In the genomic region with DNA sequence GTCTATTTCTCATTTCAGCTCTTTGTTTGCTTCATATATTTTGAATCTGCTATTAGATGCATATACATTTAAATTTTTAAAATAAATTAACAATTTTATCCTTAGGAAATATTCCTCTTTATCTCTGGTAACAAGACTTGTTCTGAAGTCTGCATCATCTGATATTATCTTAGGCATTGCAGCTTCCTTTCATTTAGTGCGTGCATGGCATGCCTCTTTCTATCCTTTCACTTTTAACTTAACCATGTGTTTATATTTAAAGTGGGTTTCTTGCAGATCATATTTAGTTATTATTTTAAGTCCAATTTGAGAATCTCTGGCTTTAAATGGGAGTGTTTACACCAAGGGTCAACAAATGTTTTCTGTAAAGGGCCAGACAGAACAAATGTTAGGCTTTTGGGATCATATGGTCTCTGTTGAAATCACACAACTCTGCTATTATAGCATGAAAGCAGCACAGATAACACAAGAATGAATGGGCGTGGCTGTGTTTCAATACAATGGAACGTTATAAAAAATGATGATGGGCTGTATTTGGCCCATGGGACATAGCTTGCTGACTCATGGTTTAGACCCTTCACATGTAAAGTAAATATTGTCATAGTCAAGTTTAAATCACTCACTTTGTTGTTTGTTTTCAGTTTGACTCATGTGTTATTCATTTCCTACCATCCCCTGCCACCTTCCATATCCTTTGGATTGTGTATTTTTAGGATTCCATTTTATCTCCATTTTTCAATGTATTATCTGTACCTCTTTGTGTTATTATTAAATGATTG, we compare ENCODE assay signal across 13 cellular contexts.
DNase-seq lines count a peak whose midpoint lies in the region; ATAC-seq and TF ChIP-seq lines count a peak whose summit lies in the region.
"Had no signal": no experiment of that assay in that cellular context is flagged by ENCODE, and none has a peak within 500 bp of the region (broad histone marks: within the 10 kb centered on the region; RNA-seq: fewer than 3 reads in every experiment).

No MANE protein-coding gene starts in this region.

- TSS peak; percentile 67 for BruUV-seq in mammary epithelial cell (replicated peaks; lab: Mats Ljungman, UMichigan)

- H4K20me1 ChIP-seq in mammary epithelial cell (ENCODE audit: insufficient read depth, low read length) = no peaks in the 10 kb centered on the region

- DNase-seq in COLO668 (lab: John Stamatoyannopoulos, UW; ENCODE audit: unreplicated experiment) = peak; percentile 35
- peak; percentile 57 for DNase-seq in MG63
- peak; percentile 88 for DNase-seq in mammary epithelial cell
- peak; percentile 79 to 94 for DNase-seq in lung microvascular endothelial cell (ENCODE audit: low read depth in 2 of 2)
- no peak for DNase-seq in CD8-positive, alpha-beta T cell
- DNase-seq in coronary artery (ENCODE audit: low spot score) = no peak
- DNase-seq in NCI-H1092 treated with DMSO at 0.1 percent for 48 hours (lab: John Stamatoyannopoulos, UW) = no peak
- DNase-seq: activated CD8-positive, alpha-beta T cell treated with anti-CD3 and anti-CD28 coated beads, Interleukin-2, amount 10 ng/mL, durations not matched to agents 7 days and 5 days; NCI-H2081 treated with DMSO at 0.1 percent for 48 hours; posterior cingulate gyrus; SK-N-SH had no signal

- no peak for ATAC-seq in CD8-positive, alpha-beta T cell
- ATAC-seq in HG03108 (IDR thresholded peaks at IDR 0.05; ENCODE audit: unreplicated experiment) = no peak
- ATAC-seq: activated CD8-positive, alpha-beta T cell treated with anti-CD3 and anti-CD28 coated beads, Interleukin-2, amount 10 ng/mL, durations not matched to agents 7 days and 5 days had no signal

- peaks cover 43% of the 10 kb centered on the region for H3K4me1 ChIP-seq in mammary epithelial cell (ENCODE audit: insufficient read depth, low read length)
- H3K4me1 ChIP-seq in CD8-positive, alpha-beta T cell (ENCODE audit: insufficient read depth, low read length) = no peaks in the 10 kb centered on the region

- dilution Hi-C loops in mammary epithelial cell (cut with HindIII; ENCODE audit: low sequenced_read_pairs) = no loop called here

- H3K4me1 Mint-ChIP-seq in CD8-positive, alpha-beta T cell (ENCODE audit: low read depth) = no peaks in the 10 kb centered on the region

- H3K9me3 ChIP-seq in MG63 = peaks cover 35% of the 10 kb centered on the region
- H3K9me3 ChIP-seq in mammary epithelial cell (replicated peaks; ENCODE audit: insufficient read depth, low read length) = no peaks in the 10 kb centered on the region
- no peaks in the 10 kb centered on the region for H3K9me3 ChIP-seq in CD8-positive, alpha-beta T cell (ENCODE audit: low read length)
- H3K9me3 ChIP-seq: SK-N-SH had no signal

- H3K9me3 Mint-ChIP-seq in CD8-positive, alpha-beta T cell = no peaks in the 10 kb centered on the region

- POLR2A ChIA-PET in CD8-positive, alpha-beta T cell (lab: Charles Lee) = no interaction called here

- H3K36me3 ChIP-seq in MG63 (no peaks in the 10 kb centered on the region), mammary epithelial cell (ENCODE audit: insufficient read depth, low read length) (no peaks in the 10 kb centered on the region)
- no peaks in the 10 kb centered on the region for H3K36me3 ChIP-seq in CD8-positive, alpha-beta T cell (ENCODE audit: insufficient read depth, low read length)
- H3K36me3 ChIP-seq: cardiac muscle cell had no signal

- WGBS in mammary epithelial cell (ENCODE audit: low coverage, missing lambda C conversion rate) = 31% methylated on average over 3 of the region's 3 CpGs

- H2AFZ ChIP-seq in mammary epithelial cell (ENCODE audit: low read depth, low read length) = no peak overlapping the region

- TF ChIP-seq CTCF in mammary epithelial cell (conservative IDR thresholded peaks at IDR 0.05 in 1 of 2, IDR thresholded peaks at IDR 0.05 in 1 of 2; ENCODE audit: extremely low read depth in 1 of 2, insufficient read depth in 1 of 2, low read depth in 1 of 2, low read length in 2 of 2) (no peak), coronary artery (IDR thresholded peaks at IDR 0.05) (no peak)
- no peak for TF ChIP-seq CTCF in CD8-positive, alpha-beta T cell (IDR thresholded peaks at IDR 0.05)

- H3K27ac ChIP-seq in mammary epithelial cell (ENCODE audit: insufficient read depth, low read depth, low read length) = peak overlapping the region; percentile 78
- H3K27ac ChIP-seq in CD8-positive, alpha-beta T cell (ENCODE audit: low read depth, low read length) = no peak overlapping the region
- H3K27ac ChIP-seq in coronary artery = no peak overlapping the region
- H3K27ac ChIP-seq: cardiac muscle cell had no signal

- H3K9ac ChIP-seq in mammary epithelial cell (ENCODE audit: insufficient read depth, low read length) = peak overlapping the region; percentile 8
- H3K9ac ChIP-seq: SK-N-SH had no signal

- peak overlapping the region; percentile 65 for H3K4me2 ChIP-seq in mammary epithelial cell (ENCODE audit: insufficient read depth, low read depth, low read length)
- H3K4me2 ChIP-seq: SK-N-SH had no signal

- CTCF ChIA-PET in mammary epithelial cell (lab: Charles Lee; ENCODE audit: low non-redundant PET) = no interaction called here
- CTCF ChIA-PET in CD8-positive, alpha-beta T cell (lab: Charles Lee) = no interaction called here

- no peak overlapping the region for H3K4me3 Mint-ChIP-seq in CD8-positive, alpha-beta T cell
- H3K4me3 Mint-ChIP-seq: activated CD8-positive, alpha-beta T cell treated with anti-CD3 and anti-CD28 coated beads, Interleukin-2, amount 10 ng/mL, durations not matched to agents 7 days and 5 days had no signal

- no peak overlapping the region for H3K27ac Mint-ChIP-seq in CD8-positive, alpha-beta T cell
- H3K27ac Mint-ChIP-seq: activated CD8-positive, alpha-beta T cell treated with anti-CD3 and anti-CD28 coated beads, Interleukin-2, amount 10 ng/mL, durations not matched to agents 7 days and 5 days had no signal

- no peaks in the 10 kb centered on the region for H3K79me2 ChIP-seq in mammary epithelial cell (ENCODE audit: insufficient read depth, low read length)

- H3K4me3 ChIP-seq in MG63 (no peak overlapping the region), mammary epithelial cell (replicated peaks in 1 of 3; ENCODE audit: insufficient read depth in 1 of 3, low read depth in 2 of 3, low read length in 3 of 3) (no peak overlapping the region), coronary artery (no peak overlapping the region)
- no peak overlapping the region for H3K4me3 ChIP-seq in CD8-positive, alpha-beta T cell (ENCODE audit: low read depth, low read length)
- H3K4me3 ChIP-seq: cardiac muscle cell had no signal

- no peaks in the 10 kb centered on the region for H3K36me3 Mint-ChIP-seq in CD8-positive, alpha-beta T cell

- H3K27me3 Mint-ChIP-seq in CD8-positive, alpha-beta T cell (ENCODE audit: low read depth) = no peaks in the 10 kb centered on the region

- H3K27me3 ChIP-seq in MG63 (no peaks in the 10 kb centered on the region), mammary epithelial cell (ENCODE audit: insufficient read depth, low read length) (no peaks in the 10 kb centered on the region)
- H3K27me3 ChIP-seq in CD8-positive, alpha-beta T cell (ENCODE audit: insufficient read depth, low read length) = no peaks in the 10 kb centered on the region

- intact Hi-C loops in mammary epithelial cell (cut with micrococcal nuclease) = loop anchor here (5.0 kb wide), 1 partner anchor 53 kb away; no protein-coding TSS in a partner anchor
- intact Hi-C loops in CD8-positive, alpha-beta T cell (cut with DNase I, micrococcal nuclease) = no loop called here

- in situ Hi-C loops in mammary epithelial cell (cut with MboI; ENCODE audit: low sequenced_read_pairs in 2 of 2) = no loop called here

Comparison
In these comparisons a context has a peak if more than half of its experiments do, and no peak if none do; other contexts are left out.
1. DNase-seq: peak in COLO668 (single experiment), MG63 (single experiment), mammary epithelial cell (single experiment) and lung microvascular endothelial cell (2 of 2); none in CD8-positive, alpha-beta T cell (0 of 7), coronary artery (single experiment) and NCI-H1092 treated with DMSO at 0.1 percent for 48 hours (single experiment).